Comparison of ENCODE assay signal across 13 cellular contexts in genomic region chr14:62097072-62097471, GRCh38.
"Had no signal": no experiment of that assay in that cellular context is flagged by ENCODE, and none has a peak within 500 bp of the region (broad histone marks: within the 10 kb centered on the region; RNA-seq: fewer than 3 reads in every experiment).

No MANE protein-coding gene starts in this region.

- H3K4me1 ChIP-seq: ascending aorta, gastrocnemius medialis, left ventricle myocardium inferior, thyroid gland had no signal

- H3K36me3 Mint-ChIP-seq: neural progenitor cell had no signal

- H3K27ac ChIP-seq: ascending aorta, gastrocnemius medialis, left ventricle myocardium inferior, neural progenitor cell, ovary, skin epidermis, thyroid gland had no signal

- H3K27ac Mint-ChIP-seq: activated CD4-positive, alpha-beta T cell treated with anti-CD3 and anti-CD28 coated beads, Interleukin-2, amount 10 ng/mL, durations not matched to agents 24 days and 14 days; activated T-helper 1 cell treated with anti-CD3 and anti-CD28 coated beads, Interleukin-12 subunit alpha, Interleukin-12 subunit beta, Interleukin-2, Interleukin-4 antibody, amounts not matched to agents 30 ng/mL and 10 ng/mL and 1 ng/mL, durations not matched to agents 14 hours and 24 hours and 36 hours; neural progenitor cell had no signal

- DNase-seq: activated CD4-positive, alpha-beta T cell treated with anti-CD3 and anti-CD28 coated beads, Interleukin-2, amount 10 ng/mL, durations not matched to agents 24 days and 14 days; activated naive CD4-positive, alpha-beta T cell; effector CD4-positive, alpha-beta T cell; gastrocnemius medialis; left ventricle myocardium inferior; ovary; stimulated activated CD4-positive, alpha-beta T cell treated with anti-CD3 and anti-CD28 coated beads, Interleukin-4, amount 100 ng/mL, for 4 hours; T1000; thyroid gland had no signal

- ATAC-seq: gastrocnemius medialis had no signal

- H2AFZ ChIP-seq: neural progenitor cell had no signal

- H3K4me3 Mint-ChIP-seq: activated CD4-positive, alpha-beta T cell treated with anti-CD3 and anti-CD28 coated beads, Interleukin-2, amount 10 ng/mL, durations not matched to agents 24 days and 14 days; activated T-helper 1 cell treated with anti-CD3 and anti-CD28 coated beads, Interleukin-12 subunit alpha, Interleukin-12 subunit beta, Interleukin-2, Interleukin-4 antibody, amounts not matched to agents 30 ng/mL and 10 ng/mL and 1 ng/mL, durations not matched to agents 14 hours and 24 hours and 36 hours; neural progenitor cell had no signal

- H3K27me3 ChIP-seq: ascending aorta, gastrocnemius medialis, neural progenitor cell, ovary, thyroid gland had no signal

- H3K4me1 Mint-ChIP-seq: activated CD4-positive, alpha-beta T cell treated with anti-CD3 and anti-CD28 coated beads, Interleukin-2, amount 10 ng/mL, durations not matched to agents 24 days and 14 days; neural progenitor cell had no signal

- H3K9ac ChIP-seq: neural progenitor cell had no signal

- H3K4me3 ChIP-seq: ascending aorta, gastrocnemius medialis, left ventricle myocardium inferior, neural progenitor cell, ovary, skin epidermis, thyroid gland had no signal

- H3K9me3 Mint-ChIP-seq: activated CD4-positive, alpha-beta T cell treated with anti-CD3 and anti-CD28 coated beads, Interleukin-2, amount 10 ng/mL, durations not matched to agents 24 days and 14 days; activated T-helper 1 cell treated with anti-CD3 and anti-CD28 coated beads, Interleukin-12 subunit alpha, Interleukin-12 subunit beta, Interleukin-2, Interleukin-4 antibody, amounts not matched to agents 30 ng/mL and 10 ng/mL and 1 ng/mL, durations not matched to agents 14 hours and 24 hours and 36 hours; neural progenitor cell had no signal

- H3K36me3 ChIP-seq: ascending aorta, gastrocnemius medialis, left ventricle myocardium inferior, neural progenitor cell, ovary, thyroid gland had no signal

- H3K4me2 ChIP-seq: neural progenitor cell had no signal

- H3K9me3 ChIP-seq: ascending aorta, gastrocnemius medialis, ovary, thyroid gland had no signal
